Comparison of ENCODE assay signal across 11 cellular contexts in the genomic region with DNA sequence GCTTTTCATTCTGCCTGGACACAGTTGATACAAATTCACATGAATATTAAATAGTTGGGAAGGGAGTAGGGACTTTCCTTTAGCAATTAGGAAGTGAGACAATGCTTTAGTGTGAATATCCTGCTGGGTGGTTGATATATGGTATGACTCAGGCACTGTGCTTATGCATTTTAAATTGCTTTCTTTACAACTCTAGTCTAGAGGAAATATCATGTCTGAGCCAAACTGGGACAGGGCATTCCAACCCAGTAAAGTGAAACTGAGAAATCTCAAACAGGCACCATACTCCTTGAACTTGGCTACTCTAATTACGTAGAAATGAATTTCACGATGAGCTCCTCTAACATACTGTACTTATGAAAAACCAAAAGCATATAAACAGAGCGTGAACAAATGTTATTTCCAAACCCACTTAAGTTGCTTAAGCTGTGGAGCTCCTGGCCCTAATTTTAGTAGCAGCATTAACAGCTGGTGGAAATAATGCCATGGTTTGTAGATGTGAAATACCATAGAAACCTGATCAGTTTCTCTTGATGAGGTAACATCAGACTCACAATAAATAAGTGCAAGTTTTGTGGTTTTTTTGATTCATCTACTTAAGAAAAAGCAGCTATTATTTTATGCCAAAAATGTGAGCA.
A peak's percentile ranks its signal among the peaks of the same experiment; 100 is the strongest.
DNase-seq lines count a peak whose midpoint lies in the region; ATAC-seq, FAIRE-seq and TF ChIP-seq lines count a peak whose summit lies in the region.
"Had no signal": no experiment of that assay in that cellular context is flagged by ENCODE, and none has a peak within 500 bp of the region (broad histone marks: within the 10 kb centered on the region; RNA-seq: fewer than 3 reads in every experiment).

No MANE protein-coding gene starts in this region.

- intact Hi-C loops in activated CD4-positive, alpha-beta T cell treated with anti-CD3 and anti-CD28 coated beads for 36 hours (cut with DNase I, micrococcal nuclease), result no loop called here

- TF ChIP-seq CTCF in astrocyte of the cerebellum (IDR thresholded peaks at IDR 0.05; ENCODE audit: low read depth, low read length, missing control alignments), result no peak
- no peak for TF ChIP-seq CTCF in thoracic aorta (IDR thresholded peaks at IDR 0.05)

- H3K9me3 ChIP-seq in iPS-18a (ENCODE audit: control insufficient read depth, low read depth, low read length), result no peaks in the 10 kb centered on the region
- H3K9me3 ChIP-seq in thoracic aorta, result no peaks in the 10 kb centered on the region
- H3K9me3 ChIP-seq in small intestine (ENCODE audit: control insufficient read depth, low read depth), result no peaks in the 10 kb centered on the region
- H3K9me3 ChIP-seq: BLaER1 treated with 17β-estradiol and CSF1 and Interleukin-3, amounts not matched to agents 10 nM and 100 nM had no signal

- H3K27ac ChIP-seq in iPS-18a (ENCODE audit: low read length), result peak overlapping the region; percentile 39
- H3K27ac ChIP-seq in thoracic aorta, result peak overlapping the region; percentile 25 to 45
- no peak overlapping the region for H3K27ac ChIP-seq in small intestine (ENCODE audit: low read depth in 1 of 2, low read length in 1 of 2)
- H3K27ac ChIP-seq: BLaER1 treated with 17β-estradiol and CSF1 and Interleukin-3, amounts not matched to agents 10 nM and 100 nM had no signal

- H3K4me1 Mint-ChIP-seq in activated CD4-positive, alpha-beta T cell treated with anti-CD3 and anti-CD28 coated beads for 36 hours, result peaks cover 11% of the 10 kb centered on the region

- H3K4me1 ChIP-seq in iPS-18a (ENCODE audit: control insufficient read depth, low read depth, low read length) (peaks cover 45% of the 10 kb centered on the region), thoracic aorta (ENCODE audit: control insufficient read depth in 1 of 2, low read depth in 2 of 2) (peaks cover 14 to 46% of the 10 kb centered on the region in 2 donors), small intestine (ENCODE audit: control insufficient read depth in 2 of 2, insufficient read depth in 1 of 2, low read depth in 1 of 2, low read length in 1 of 2) (no peaks in the 10 kb centered on the region)

- peak overlapping the region; percentile 15 for H3K4me3 ChIP-seq in astrocyte of the cerebellum (ENCODE audit: low read depth, low read length)
- H3K4me3 ChIP-seq in iPS-18a (ENCODE audit: low read length), result peak overlapping the region; percentile 31
- H3K4me3 ChIP-seq in thoracic aorta, result no peak overlapping the region
- no peak overlapping the region for H3K4me3 ChIP-seq in small intestine (ENCODE audit: low read depth in 1 of 2, low read length in 2 of 2)
- H3K4me3 ChIP-seq: BLaER1 treated with 17β-estradiol and CSF1 and Interleukin-3, amounts not matched to agents 10 nM and 100 nM had no signal

- H3K27me3 Mint-ChIP-seq in activated CD4-positive, alpha-beta T cell treated with anti-CD3 and anti-CD28 coated beads for 36 hours, result no peaks in the 10 kb centered on the region
- H3K27me3 Mint-ChIP-seq: activated T-cell treated with anti-CD3 and anti-CD28 coated beads, Interleukin-2, amount 50 U/mL, for 24 hours had no signal

- H3K27ac Mint-ChIP-seq in activated CD4-positive, alpha-beta T cell treated with anti-CD3 and anti-CD28 coated beads for 36 hours, result no peak overlapping the region
- H3K27ac Mint-ChIP-seq: activated T-cell treated with anti-CD3 and anti-CD28 coated beads, Interleukin-2, amount 50 U/mL, for 24 hours had no signal

- in situ Hi-C loops in astrocyte of the cerebellum (cut with HindIII; ENCODE audit: low sequenced_read_pairs), result loop anchor here (25.0 kb wide), 1 partner anchor 686 kb away; a partner anchor contains a TSS

- H3K4me3 Mint-ChIP-seq in activated CD4-positive, alpha-beta T cell treated with anti-CD3 and anti-CD28 coated beads for 36 hours, result no peak overlapping the region
- H3K4me3 Mint-ChIP-seq: activated T-cell treated with anti-CD3 and anti-CD28 coated beads, Interleukin-2, amount 50 U/mL, for 24 hours had no signal

- DNase-seq in activated CD4-positive, alpha-beta T cell treated with anti-CD3 and anti-CD28 coated beads for 36 hours, result no peak
- no peak for DNase-seq in activated CD4-positive, alpha-beta T cell treated with anti-CD3 and anti-CD28 coated beads, Interleukin-2, amount 50 U/mL, for 48 hours
- DNase-seq in astrocyte of the cerebellum (ENCODE audit: low read depth), result peak; percentile 65
- DNase-seq in thoracic aorta (ENCODE audit: low spot score), result no peak
- no peak for DNase-seq in amygdala (lab: John Stamatoyannopoulos, UW)
- DNase-seq in small intestine, result no peak
- DNase-seq in KG1 (lab: John Stamatoyannopoulos, UW), result no peak
- DNase-seq: activated T-cell treated with anti-CD3 and anti-CD28 coated beads, Interleukin-2, amount 50 U/mL, for 24 hours; MV-4-11 had no signal

- H3K9ac ChIP-seq in iPS-18a (ENCODE audit: low read length), result no peak overlapping the region
- H3K9ac ChIP-seq: BLaER1 treated with 17β-estradiol and CSF1 and Interleukin-3, amounts not matched to agents 10 nM and 100 nM had no signal

- CTCF ChIA-PET in activated CD4-positive, alpha-beta T cell treated with anti-CD3 and anti-CD28 coated beads for 36 hours (lab: Charles Lee), result no interaction called here

- no peak for FAIRE-seq in small intestine (lab: Jason Lieb, UNC)

- peak; percentile 42 for ATAC-seq in activated CD4-positive, alpha-beta T cell treated with anti-CD3 and anti-CD28 coated beads for 36 hours
- ATAC-seq in thoracic aorta (ENCODE audit: insufficient number of reproducible peaks, low FRiP score, low read depth), result no peak

- H3K27me3 ChIP-seq in iPS-18a (ENCODE audit: control insufficient read depth, insufficient read depth, low read length) (no peaks in the 10 kb centered on the region), thoracic aorta (replicated peaks; ENCODE audit: insufficient read depth) (no peaks in the 10 kb centered on the region), small intestine (ENCODE audit: control insufficient read depth in 2 of 2, insufficient read depth in 2 of 2, low read length in 2 of 2) (no peaks in the 10 kb centered on the region)
- H3K27me3 ChIP-seq: BLaER1 treated with 17β-estradiol and CSF1 and Interleukin-3, amounts not matched to agents 10 nM and 100 nM had no signal

- H3K36me3 ChIP-seq in iPS-18a (ENCODE audit: control insufficient read depth, low read depth, low read length) (no peaks in the 10 kb centered on the region), thoracic aorta (no peaks in the 10 kb centered on the region), small intestine (ENCODE audit: control insufficient read depth in 2 of 2, insufficient read depth in 2 of 2, low read length in 2 of 2) (no peaks in the 10 kb centered on the region)
- H3K36me3 ChIP-seq: BLaER1 treated with 17β-estradiol and CSF1 and Interleukin-3, amounts not matched to agents 10 nM and 100 nM had no signal

- WGBS in small intestine, 3 donors, result 45 to 86% (median 72%) methylated on average over 3 of the region's 3 CpGs

- H3K9me3 Mint-ChIP-seq in activated CD4-positive, alpha-beta T cell treated with anti-CD3 and anti-CD28 coated beads for 36 hours (ENCODE audit: low read depth), result no peaks in the 10 kb centered on the region
- H3K9me3 Mint-ChIP-seq: activated T-cell treated with anti-CD3 and anti-CD28 coated beads, Interleukin-2, amount 50 U/mL, for 24 hours had no signal

- POLR2A ChIA-PET in activated CD4-positive, alpha-beta T cell treated with anti-CD3 and anti-CD28 coated beads for 36 hours (lab: Charles Lee), result no interaction called here

- no peaks in the 10 kb centered on the region for H3K36me3 Mint-ChIP-seq in activated CD4-positive, alpha-beta T cell treated with anti-CD3 and anti-CD28 coated beads for 36 hours (ENCODE audit: low read depth)

Comparison
In these comparisons a context has a peak if more than half of its experiments do, and no peak if none do; other contexts are left out.
1. H3K4me3 ChIP-seq: peak in astrocyte of the cerebellum (single experiment) and iPS-18a (single experiment); none in thoracic aorta (single experiment) and small intestine (0 of 2).
2. H3K27ac ChIP-seq: peak in iPS-18a (single experiment) and thoracic aorta (2 of 2); none in small intestine (0 of 2).